8 cellular contexts compared by ENCODE assay signal in the genomic region with DNA sequence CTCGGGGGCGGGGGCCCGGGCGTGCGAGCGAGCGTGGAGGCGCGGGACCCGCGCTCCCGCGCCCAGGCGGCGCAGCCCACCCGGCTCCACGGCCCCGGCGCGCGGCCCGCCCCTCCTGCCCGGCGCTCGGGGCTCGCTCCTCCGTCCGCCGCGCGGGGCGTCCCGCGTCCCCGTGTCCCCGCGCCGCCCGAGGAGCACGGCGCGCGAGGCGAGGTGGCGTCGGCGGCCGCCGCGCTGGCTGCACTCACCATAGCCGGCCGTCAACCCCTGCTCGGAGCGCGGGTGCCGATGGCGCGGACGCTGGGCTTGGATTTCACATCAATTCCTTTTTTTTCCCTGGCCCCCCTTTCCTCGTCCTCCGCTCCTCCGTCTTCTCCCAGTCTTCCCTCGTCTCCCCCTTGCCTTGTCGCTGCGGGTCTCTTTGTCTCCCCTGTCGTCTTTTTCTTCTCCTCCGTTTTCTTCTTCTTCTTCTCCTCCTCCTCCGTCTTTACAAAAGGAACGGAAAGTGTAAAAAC. TPM values are rescaled to one million over a fixed set of nuclear protein-coding genes. Genes with fewer than 3 reads are reported as not detected.
A peak's percentile ranks its signal among the peaks of the same experiment; 100 is the strongest.
DNase-seq lines count a peak whose midpoint lies in the region; ATAC-seq, FAIRE-seq and TF ChIP-seq lines count a peak whose summit lies in the region.

No MANE protein-coding gene starts in this region.

- peaks cover 20% of the 10 kb centered on the region for H3K36me3 Mint-ChIP-seq in Calu3 (ENCODE audit: insufficient read depth, unreplicated experiment)
- no peaks in the 10 kb centered on the region for H3K36me3 Mint-ChIP-seq in dendritic cell treated with granulocyte-macrophage colony-stimulating factor and Interleukin-4, amounts not matched to agents 40 ng/mL and 50 ng/mL, for 4 days (ENCODE audit: low read depth)

- CTCF ChIA-PET in Calu3 (lab: Charles Lee) = no interaction called here

- peaks cover 9% of the 10 kb centered on the region for H3K4me1 Mint-ChIP-seq in Calu3 (ENCODE audit: low read depth, unreplicated experiment)
- H3K4me1 Mint-ChIP-seq in dendritic cell treated with granulocyte-macrophage colony-stimulating factor and Interleukin-4, amounts not matched to agents 40 ng/mL and 50 ng/mL, for 4 days (ENCODE audit: low read depth) = peaks cover 23% of the 10 kb centered on the region

- H3K27me3 ChIP-seq in NT2/D1 (ENCODE audit: insufficient read depth, insufficient read length) (peaks cover 47% of the 10 kb centered on the region), mucosa of rectum (ENCODE audit: control insufficient read depth in 2 of 2, insufficient read depth in 2 of 2, low read length in 2 of 2) (peaks cover 0 to 3% of the 10 kb centered on the region in 2 donors)

- no peak for ATAC-seq in HG03175 (IDR thresholded peaks at IDR 0.05; ENCODE audit: unreplicated experiment)

- FAIRE-seq in urothelium cell line (lab: Jason Lieb, UNC) = no peak

- H3K27ac ChIP-seq in mucosa of rectum (ENCODE audit: low read depth in 2 of 2, low read length in 2 of 2) = peak overlapping the region; percentile 60 to 65

- TF ChIP-seq CTCF in Calu3 (IDR thresholded peaks at IDR 0.05; ENCODE audit: unreplicated experiment) = no peak

- H3K4me3 ChIP-seq in NT2/D1 (ENCODE audit: insufficient read length, low read depth) = peak overlapping the region; percentile 73
- peak overlapping the region; percentile 74 to 82 for H3K4me3 ChIP-seq in mucosa of rectum (ENCODE audit: low read length in 2 of 2)

- no TSS peak for BruUV-seq in Calu3 (replicated peaks; lab: Mats Ljungman, UMichigan)

- H3K4me3 Mint-ChIP-seq in Calu3 (ENCODE audit: low read depth, unreplicated experiment) = peak overlapping the region; percentile 76
- H3K4me3 Mint-ChIP-seq in dendritic cell treated with granulocyte-macrophage colony-stimulating factor and Interleukin-4, amounts not matched to agents 40 ng/mL and 50 ng/mL, for 4 days = peak overlapping the region; percentile 80

- DNase-seq in Calu3 = no peak
- no peak for DNase-seq in NT2/D1 (ENCODE audit: low read depth, low spot score)
- DNase-seq in mucosa of gallbladder (ENCODE audit: low spot score) = no peak
- DNase-seq in SIG-M5 treated with dmso at 0.1 percent for 504 hours (lab: John Stamatoyannopoulos, UW; ENCODE audit: unreplicated experiment) = no peak
- no peak for DNase-seq in urothelium cell line (ENCODE audit: low spot score)

- H3K9me3 ChIP-seq in NT2/D1 (ENCODE audit: insufficient read depth, low read length) (peaks cover 29% of the 10 kb centered on the region), mucosa of rectum (ENCODE audit: control insufficient read depth in 2 of 2, low read length in 2 of 2) (no peaks in the 10 kb centered on the region)

- intact Hi-C loops in Calu3 (cut with micrococcal nuclease; ENCODE audit: unreplicated experiment) = no loop called here
- intact Hi-C loops in dendritic cell treated with granulocyte-macrophage colony-stimulating factor and Interleukin-4, amounts not matched to agents 40 ng/mL and 50 ng/mL, for 4 days (cut with micrococcal nuclease) = loop anchor here (10.0 kb wide), 1 partner anchor 699 kb away; no protein-coding TSS in a partner anchor

- H3K4me1 ChIP-seq in NT2/D1 (ENCODE audit: insufficient read depth, insufficient read length) (peaks cover 11% of the 10 kb centered on the region), mucosa of rectum (ENCODE audit: control insufficient read depth in 2 of 2, insufficient read depth in 2 of 2, low read length in 2 of 2) (peaks cover 11 to 15% of the 10 kb centered on the region in 2 donors)

- peaks cover 55% of the 10 kb centered on the region for H3K27me3 Mint-ChIP-seq in Calu3 (ENCODE audit: unreplicated experiment)
- peaks cover 95% of the 10 kb centered on the region for H3K27me3 Mint-ChIP-seq in dendritic cell treated with granulocyte-macrophage colony-stimulating factor and Interleukin-4, amounts not matched to agents 40 ng/mL and 50 ng/mL, for 4 days

- H3K9me3 Mint-ChIP-seq in Calu3 (ENCODE audit: low read depth, unreplicated experiment) = no peaks in the 10 kb centered on the region
- H3K9me3 Mint-ChIP-seq in dendritic cell treated with granulocyte-macrophage colony-stimulating factor and Interleukin-4, amounts not matched to agents 40 ng/mL and 50 ng/mL, for 4 days = peaks cover 21% of the 10 kb centered on the region

- H3K9ac ChIP-seq in NT2/D1 (ENCODE audit: insufficient read length, low read depth) = peak overlapping the region; percentile 83
- H3K9ac ChIP-seq in mucosa of rectum (ENCODE audit: low read depth in 1 of 2, low read length in 2 of 2) = peak overlapping the region; percentile 63 to 80

- no peaks in the 10 kb centered on the region for H3K36me3 ChIP-seq in NT2/D1 (ENCODE audit: insufficient read depth, insufficient read length, low read length)
- H3K36me3 ChIP-seq in mucosa of rectum (ENCODE audit: control insufficient read depth in 2 of 2, insufficient read depth in 2 of 2, low read length in 2 of 2) = no peaks in the 10 kb centered on the region

- H3K27ac Mint-ChIP-seq in Calu3 (ENCODE audit: unreplicated experiment) = peak overlapping the region; percentile 14
- H3K27ac Mint-ChIP-seq in dendritic cell treated with granulocyte-macrophage colony-stimulating factor and Interleukin-4, amounts not matched to agents 40 ng/mL and 50 ng/mL, for 4 days = peak overlapping the region; percentile 19

RNA-seq across cellular contexts. Expression of gene PTCH1, which starts 0.5 kb away (rescaled TPM):
- 7.6 and 9.5 TPM in 2 replicates for total RNA-seq in Calu3 (2022)
- total RNA-seq in mucosa of gallbladder = 57.9 TPM
